ENCODE assay signal across 26 cellular contexts in the genomic region with DNA sequence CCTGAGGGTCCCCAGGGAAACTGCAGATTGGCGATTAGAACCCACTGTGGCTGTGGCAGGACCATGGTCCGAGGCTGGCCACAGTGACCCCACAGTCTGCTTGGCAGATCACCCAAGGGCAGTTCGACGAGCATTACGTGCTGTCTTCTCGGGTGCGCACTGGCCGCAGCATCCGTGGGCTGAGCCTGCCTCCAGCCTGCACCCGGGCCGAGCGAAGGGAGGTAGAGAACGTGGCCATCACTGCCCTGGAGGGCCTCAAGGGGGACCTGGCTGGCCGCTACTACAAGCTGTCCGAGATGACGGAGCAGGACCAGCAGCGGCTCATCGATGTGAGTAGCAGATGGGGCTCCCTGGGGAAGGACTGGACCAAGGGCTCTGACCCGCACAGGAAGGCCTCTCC. TPM values are rescaled to one million over a fixed set of nuclear protein-coding genes. Genes with fewer than 3 reads are reported as not detected.
"Had no signal": no experiment of that assay in that cellular context is flagged by ENCODE, and none has a peak within 500 bp of the region (broad histone marks: within the 10 kb centered on the region; RNA-seq: fewer than 3 reads in every experiment).

No MANE protein-coding gene starts in this region.

- H3K9ac ChIP-seq: KMS-11, SK-N-SH had no signal

- H3K27ac ChIP-seq: KMS-11 had no signal

- ATAC-seq: HepG2, K562, T-cell had no signal

- H3K27me3 Mint-ChIP-seq: IgD-negative memory B cell, T-cell had no signal

- H3K9me3 ChIP-seq: SK-N-SH had no signal

- DNase-seq: Kasumi-1, MM.1S, NCI-H1105, NCI-H1417, NCI-H1436 treated with DMSO at 0.1 percent for 48 hours, NCI-H1694, NCI-H1930, NCI-H2081 treated with DMSO at 0.1 percent for 48 hours, NCI-H2171, NCI-H226, NCI-H446, NCI-H510A, NCI-H524 treated with DMSO at 0.1 percent for 48 hours, NCI-H69, NCI-H774, SHP77, SK-N-SH, SW 1271, T-cell had no signal

- H3K27ac Mint-ChIP-seq: IgD-negative memory B cell, T-cell had no signal

- H3K4me3 ChIP-seq: K562 had no signal

- H3K4me3 Mint-ChIP-seq: IgD-negative memory B cell, T-cell had no signal

- H3K4me2 ChIP-seq: KMS-11, SK-N-SH had no signal

RNA-seq across cellular contexts. Expression of gene CKMT2, which starts 21.8 kb away (rescaled TPM):
- total RNA-seq: HT1080, K562, M059J, SK-MEL-5 had no signal
- polyA plus RNA-seq: IgD-negative memory B cell, SK-N-SH had no signal
